8 cellular contexts compared by ENCODE assay signal in genomic region chr22:21951931-21952465, GRCh38. TPM values are rescaled to one million over a fixed set of nuclear protein-coding genes. Genes with fewer than 3 reads are reported as not detected.
DNase-seq lines count a peak whose midpoint lies in the region; ATAC-seq and TF ChIP-seq lines count a peak whose summit lies in the region.

No MANE protein-coding gene starts in this region.

- H3K36me3 ChIP-seq in GM23338 (ENCODE audit: insufficient read depth) (no peaks in the 10 kb centered on the region; the same call in 1 of the 2 replicates), duodenal mucosa (ENCODE audit: control insufficient read depth in 1 of 2, insufficient read depth in 2 of 2, low read length in 2 of 2) (no peaks in the 10 kb centered on the region), thymus (ENCODE audit: control insufficient read depth, insufficient read depth) (no peaks in the 10 kb centered on the region)

- peaks cover 24% of the 10 kb centered on the region for H3K27me3 Mint-ChIP-seq in GM23338 (ENCODE audit: insufficient read depth, low read depth, poor library complexity)
- H3K27me3 Mint-ChIP-seq in T-cell = no peaks in the 10 kb centered on the region

- H3K36me3 Mint-ChIP-seq in GM23338 (ENCODE audit: low read depth) = peaks cover 3% of the 10 kb centered on the region; the same call in 1 of the 3 replicates
- no peaks in the 10 kb centered on the region for H3K36me3 Mint-ChIP-seq in T-cell

- 0 out of 2 replicates have a peak, but pooled peaks cover 9% of the 10 kb centered on the region for H3F3A ChIP-seq in GM23338 (replicated peaks; ENCODE audit: low read depth)

- peaks cover 21% of the 10 kb centered on the region for H3K4me1 Mint-ChIP-seq in GM23338
- peaks cover 14 to 23% (median 19%) of the 10 kb centered on the region in 3 donors for H3K4me1 Mint-ChIP-seq in T-cell

- H3K27ac Mint-ChIP-seq in GM23338 (no peak overlapping the region), T-cell (no peak overlapping the region)

- H4K20me1 ChIP-seq in GM23338 (replicated peaks; ENCODE audit: insufficient read depth) = peaks cover 9% of the 10 kb centered on the region

- TF ChIP-seq CTCF in AG04450 (IDR thresholded peaks at IDR 0.05; ENCODE audit: low read depth, low read length) (no peak), GM23338 (conservative IDR thresholded peaks at IDR 0.05; ENCODE audit: low read depth in 2 of 2) (no peak)

- DNase-seq in AG04450 (ENCODE audit: low read depth, low spot score) (peak; percentile 6), GM23338 (ENCODE audit: low spot score) (peak; percentile 74), T-cell (peak in 10 of 34 experiments; percentile 4 to 22 (median 12)), lung microvascular endothelial cell (ENCODE audit: low read depth in 2 of 2) (peak; percentile 65 to 66), KBM-7 (no peak)

- H3K27ac ChIP-seq in AG04450 (ENCODE audit: low read depth, low read length) (no peak overlapping the region), GM23338 (ENCODE audit: low read depth) (no peak overlapping the region), duodenal mucosa (ENCODE audit: low read depth, low read length) (peak overlapping the region; percentile 20), thymus (ENCODE audit: low read depth) (no peak overlapping the region)

- H3K79me2 ChIP-seq in GM23338 (replicated peaks; ENCODE audit: insufficient read depth) = no peaks in the 10 kb centered on the region

- peak overlapping the region; percentile 74 for H2AFZ ChIP-seq in GM23338

- H3K9me3 ChIP-seq in AG04450 (ENCODE audit: control insufficient read depth, insufficient read depth, low read length) = no peaks in the 10 kb centered on the region
- no peaks in the 10 kb centered on the region for H3K9me3 ChIP-seq in duodenal mucosa (ENCODE audit: control insufficient read depth in 1 of 2, low read length in 2 of 2)
- no peaks in the 10 kb centered on the region for H3K9me3 ChIP-seq in thymus (ENCODE audit: control insufficient read depth)

- H3K9me3 Mint-ChIP-seq in GM23338 (peaks cover 2% of the 10 kb centered on the region; the same call in 1 of the 3 replicates), T-cell (no peaks in the 10 kb centered on the region)

- H3K4me3 ChIP-seq in AG04450 (ENCODE audit: low read depth, low read length) = peak overlapping the region; percentile 76
- peak overlapping the region; percentile 83 for H3K4me3 ChIP-seq in GM23338
- peak overlapping the region; percentile 64 to 84 for H3K4me3 ChIP-seq in duodenal mucosa (ENCODE audit: low read depth in 1 of 2, low read length in 2 of 2)
- H3K4me3 ChIP-seq in thymus (ENCODE audit: low read length) = peak overlapping the region; percentile 54

- CTCF ChIA-PET in AG04450 (lab: Charles Lee) (interaction anchor here (0.5 to 2.8 kb wide), 12 partner anchors 8 to 321 kb away, joined by 3 to 20 read pairs (median 4); no protein-coding TSS in a partner anchor), T-cell (lab: Charles Lee) (interaction anchor here (0.6 to 1.3 kb wide), 10 partner anchors 12 to 241 kb away, joined by 3 to 9 read pairs (median 4); partner anchors contain the start of genes MAPK1 (in 1 of the 2) and TOP3B (in 1 of the 2))

- peak overlapping the region; percentile 87 for H3K4me2 ChIP-seq in GM23338

- H3K4me1 ChIP-seq in GM23338 (ENCODE audit: insufficient read depth) (peaks cover 9% of the 10 kb centered on the region; the same call in 1 of the 2 replicates), duodenal mucosa (ENCODE audit: control insufficient read depth in 1 of 2, insufficient read depth in 2 of 2, low read length in 2 of 2) (peaks cover 5 to 13% of the 10 kb centered on the region in 2 donors), thymus (ENCODE audit: control insufficient read depth, insufficient read depth, low read length) (no peaks in the 10 kb centered on the region)

- POLR2A ChIA-PET in AG04450 (lab: Yijun Ruan, JAX) = no interaction called here
- POLR2A ChIA-PET in T-cell (lab: Charles Lee) = no interaction called here

- H3K9ac ChIP-seq in duodenal mucosa (ENCODE audit: low read depth in 1 of 2, low read length in 2 of 2) = peak overlapping the region; percentile 43 to 44

- H3K4me3 Mint-ChIP-seq in GM23338 = peak overlapping the region; percentile 79
- H3K4me3 Mint-ChIP-seq in T-cell = peak overlapping the region; percentile 78 to 82 (median 79)

- no peaks in the 10 kb centered on the region for H3K9me2 ChIP-seq in GM23338 (ENCODE audit: insufficient read depth)

- H3K27me3 ChIP-seq in AG04450 (ENCODE audit: control insufficient read depth, insufficient read depth, low read length) (no peaks in the 10 kb centered on the region), GM23338 (ENCODE audit: insufficient read depth) (peaks cover 36% of the 10 kb centered on the region), duodenal mucosa (ENCODE audit: control insufficient read depth in 1 of 2, insufficient read depth in 2 of 2, low read length in 2 of 2) (no peaks in the 10 kb centered on the region), thymus (ENCODE audit: control insufficient read depth, insufficient read depth) (no peaks in the 10 kb centered on the region)

- ATAC-seq in GM23338 (peak; percentile 68), T-cell (replicated peaks in 1 of 4) (peak; percentile 4 to 32 (median 24)), GM18873 (IDR thresholded peaks at IDR 0.05; ENCODE audit: low FRiP score, unreplicated experiment) (no peak)

- WGBS in thymus = 7% methylated on average over 29 of the region's 29 CpGs

- in situ Hi-C loops in KBM-7 (cut with MboI; ENCODE audit: low pct_unique_long_range_greater_than_20kb, low sequenced_read_pairs) = no loop called here

TF ChIP-seq in GM23338, 12 proteins besides CTCF, POLR2A, EP300 and RAD21 (continues in another document):
- no peak for TF ChIP-seq CREB1 (CRISPR knock-in tag; IDR thresholded peaks at IDR 0.05; ENCODE audit: low read depth)
- TF ChIP-seq EZH2phosphoT487 (IDR thresholded peaks at IDR 0.05; ENCODE audit: unreplicated experiment) = no peak
- TF ChIP-seq STAT1 (IDR thresholded peaks at IDR 0.05; ENCODE audit: unreplicated experiment) = no peak
- no peak for TF ChIP-seq REST (IDR thresholded peaks at IDR 0.05; ENCODE audit: unreplicated experiment)
- TF ChIP-seq JUNB (IDR thresholded peaks at IDR 0.05; ENCODE audit: unreplicated experiment) = no peak
- TF ChIP-seq NANOG (IDR thresholded peaks at IDR 0.05; ENCODE audit: borderline replicate concordance) = no peak
- TF ChIP-seq ZNF331 (CRISPR knock-in tag; IDR thresholded peaks at IDR 0.05; ENCODE audit: low read depth) = no peak
- TF ChIP-seq ETS1 (IDR thresholded peaks at IDR 0.05) = no peak
- no peak for TF ChIP-seq POLR2AphosphoS5 (IDR thresholded peaks at IDR 0.05; ENCODE audit: low read depth)

RNA-seq across cellular contexts. Expression of gene PPM1F, which starts 0.7 kb away (rescaled TPM):
- polyA plus RNA-seq in AG04450 (2011; rRNA removed) (17.7 and 21.2 TPM in 2 replicates), GM23338 (2016; fragmentation: Nextera tagmentation; extraction: Ambion mirVana) (4.4 and 7.1 TPM in 2 replicates), thymus (10.5 TPM)
- polyA minus RNA-seq in AG04450 (2011; rRNA and poly(A)+ RNA removed) = 11.4 and 12.0 TPM in 2 replicates
- total RNA-seq in GM23338 (2014; rRNA removed; shearing (Covaris generic)) = 22.7 and 29.3 TPM in 2 replicates
- total RNA-seq in T-cell (10 to 100 TPM; 18.7 to 29.9 (median 24.4) TPM), lung microvascular endothelial cell (97.6 and 116 TPM in 2 replicates)

RNA-seq across cellular contexts. Expression of gene TOP3B, which starts 30.6 kb away (rescaled TPM):
- 10.3 and 13.2 TPM in 2 replicates for polyA plus RNA-seq in AG04450 (2011; rRNA removed)
- polyA minus RNA-seq in AG04450 (2011; rRNA and poly(A)+ RNA removed) = 15.9 and 21.4 TPM in 2 replicates
- 53.5 and 77.7 TPM in 2 replicates for total RNA-seq in GM23338 (2014; rRNA removed; shearing (Covaris generic))
- 32.7 and 35.7 TPM in 2 replicates for polyA plus RNA-seq in GM23338 (2016; fragmentation: Nextera tagmentation; extraction: Ambion mirVana)
- total RNA-seq in T-cell = 10 to 100 TPM; 58.9 to 90.6 (median 65.9) TPM
- 12.0 and 17.3 TPM in 2 replicates for total RNA-seq in lung microvascular endothelial cell
- polyA plus RNA-seq in thymus = 18.4 TPM
